Comparison of ENCODE assay signal across 15 cellular contexts in genomic region chr2:135980450-135981080, GRCh38. TPM values are rescaled to one million over a fixed set of nuclear protein-coding genes. Genes with fewer than 3 reads are reported as not detected.
A peak's percentile ranks its signal among the peaks of the same experiment; 100 is the strongest.
DNase-seq lines count a peak whose midpoint lies in the region; ATAC-seq, FAIRE-seq and TF ChIP-seq lines count a peak whose summit lies in the region.
"Had no signal": no experiment of that assay in that cellular context is flagged by ENCODE, and none has a peak within 500 bp of the region (broad histone marks: within the 10 kb centered on the region; RNA-seq: fewer than 3 reads in every experiment).

No MANE protein-coding gene starts in this region.

- no peak for TF ChIP-seq RAD21 in GM12878 (IDR thresholded peaks at IDR 0.05; ENCODE audit: insufficient read depth, low read depth, low read length)

- H3K36me3 Mint-ChIP-seq in activated T-cell treated with anti-CD3 and anti-CD28 coated beads, Interleukin-2, amount 50 U/mL, for 24 hours (ENCODE audit: low read depth), result peaks cover 85% of the 10 kb centered on the region

- H3K9me3 Mint-ChIP-seq in activated T-cell treated with anti-CD3 and anti-CD28 coated beads, Interleukin-2, amount 50 U/mL, for 24 hours, result no peaks in the 10 kb centered on the region

- peaks cover 0 to 9% of the 10 kb centered on the region in 2 experiments; a peak in 2 of 4 replicates for H3K36me3 ChIP-seq in GM12878 (ENCODE audit: control insufficient read depth in 2 of 2, insufficient read depth in 2 of 2, low read length in 1 of 2)
- H3K36me3 ChIP-seq in skeletal muscle satellite cell (ENCODE audit: insufficient read depth, low read length), result peaks cover 50% of the 10 kb centered on the region

- no peak for TF ChIP-seq CTCF in GM12878 (IDR thresholded peaks at IDR 0.05 in 2 of 3, conservative IDR thresholded peaks at IDR 0.05 in 1 of 3; ENCODE audit: control insufficient read depth in 2 of 3, extremely low read depth in 1 of 3, insufficient read depth in 1 of 3, low read depth in 3 of 3, low read length in 3 of 3)

- FAIRE-seq in GM12878 (lab: Jason Lieb, UNC), result no peak
- FAIRE-seq: islet of Langerhans had no signal

- SMC1A ChIA-PET in GM12878 (lab: Charles Lee; ENCODE audit: uncharacterized antibody, unreplicated experiment), result interaction anchor here (1.0 to 15.2 kb wide), 26 partner anchors 8 to 404 kb away, joined by 3 to 153 read pairs (median 8); no protein-coding TSS in a partner anchor

- DNase-seq in activated T-cell treated with anti-CD3 and anti-CD28 coated beads, Interleukin-2, amount 50 U/mL, for 24 hours, result no peak
- DNase-seq in activated T-cell treated with anti-CD3 and anti-CD28 coated beads, Interleukin-2, amount 50 U/mL, for 1 hour, result no peak
- DNase-seq in NOMO-1 treated with DMSO at 0.1 percent for 48 hours (lab: John Stamatoyannopoulos, UW; ENCODE audit: unreplicated experiment) (peak; percentile 88), GM12878 (ENCODE audit: low read depth, low spot score) (peak; percentile 41), NCI-H510A (lab: John Stamatoyannopoulos, UW) (no peak)
- DNase-seq in stimulated activated CD8-positive, alpha-beta memory T cell treated with anti-CD3 and anti-CD28 coated beads, Interleukin-4, amount 100 ng/mL, for 48 hours, result no peak
- DNase-seq: adrenal gland, MM.1S, Right ventricle myocardium superior, upper lobe of right lung had no signal

- H3K9ac ChIP-seq in GM12878 (ENCODE audit: control insufficient read depth, insufficient read depth, low read length), result no peak overlapping the region
- no peak overlapping the region for H3K9ac ChIP-seq in skeletal muscle satellite cell (ENCODE audit: low read depth, low read length)

- H3K4me3 ChIP-seq in GM12878, result peak overlapping the region; percentile 2; the same call in 1 of the 2 replicates
- H3K4me3 ChIP-seq in skeletal muscle satellite cell (ENCODE audit: low read length), result no peak overlapping the region
- H3K4me3 ChIP-seq: adrenal gland, coronary artery, skin epidermis, upper lobe of right lung had no signal

- H3K27ac Mint-ChIP-seq in activated T-cell treated with anti-CD3 and anti-CD28 coated beads, Interleukin-2, amount 50 U/mL, for 24 hours, result peak overlapping the region; percentile 38

- H3K27me3 ChIP-seq in GM12878 (replicated peaks in 1 of 2; ENCODE audit: control insufficient read depth in 2 of 2, insufficient read depth in 2 of 2, low read length in 1 of 2) (no peaks in the 10 kb centered on the region), skeletal muscle satellite cell (ENCODE audit: control insufficient read depth, insufficient read depth, low read length) (no peaks in the 10 kb centered on the region)
- H3K27me3 ChIP-seq: adrenal gland, upper lobe of right lung had no signal

- peaks cover 47% of the 10 kb centered on the region for H3K79me2 ChIP-seq in GM12878 (ENCODE audit: control insufficient read depth, insufficient read depth, low read length)

- no peaks in the 10 kb centered on the region; the same call in 1 of the 2 replicates for H4K20me1 ChIP-seq in GM12878 (ENCODE audit: control insufficient read depth, insufficient read depth)

- H3K27ac ChIP-seq in GM12878 (ENCODE audit: control insufficient read depth, insufficient read depth), result peak overlapping the region; percentile 24; the same call in 1 of the 2 replicates
- H3K27ac ChIP-seq: adrenal gland, coronary artery, upper lobe of right lung had no signal

- peaks cover 12% of the 10 kb centered on the region for H3K4me1 ChIP-seq in GM12878 (ENCODE audit: control insufficient read depth, insufficient read depth, low read length)
- H3K4me1 ChIP-seq in skeletal muscle satellite cell (ENCODE audit: control insufficient read depth, insufficient read depth, low read length), result peaks cover 20% of the 10 kb centered on the region

- intact Hi-C loops in GM12878 (cut with micrococcal nuclease; ENCODE audit: unreplicated experiment), result loop anchor here (5.0 kb wide), 2 partner anchors 63 to 152 kb away; no protein-coding TSS in a partner anchor

- CTCF ChIA-PET in GM12878 (lab: Yijun Ruan, JAX), result interaction anchor here (0.6 to 2.8 kb wide), 7 partner anchors 14 to 402 kb away, joined by 3 to 9 read pairs (median 3); no protein-coding TSS in a partner anchor

- H3K9me3 ChIP-seq in GM12878 (replicated peaks; ENCODE audit: control insufficient read depth, insufficient read depth, low read length) (no peaks in the 10 kb centered on the region), skeletal muscle satellite cell (replicated peaks; ENCODE audit: low read length) (no peaks in the 10 kb centered on the region)
- H3K9me3 ChIP-seq: adrenal gland, upper lobe of right lung had no signal

- no peak overlapping the region for H3K4me3 Mint-ChIP-seq in activated T-cell treated with anti-CD3 and anti-CD28 coated beads, Interleukin-2, amount 50 U/mL, for 24 hours

- POLR2A ChIA-PET in GM12878 (lab: Charles Lee), result interaction anchor here (1.5 to 8.9 kb wide), 5 partner anchors 35 to 138 kb away, joined by 5 to 68 read pairs (median 6); no protein-coding TSS in a partner anchor

- H2AFZ ChIP-seq in GM12878 (ENCODE audit: control insufficient read depth, low read depth, low read length), result no peak overlapping the region

- peaks cover 63% of the 10 kb centered on the region for H3K4me1 Mint-ChIP-seq in activated T-cell treated with anti-CD3 and anti-CD28 coated beads, Interleukin-2, amount 50 U/mL, for 24 hours (ENCODE audit: low read depth)

- no peaks in the 10 kb centered on the region for H3K27me3 Mint-ChIP-seq in activated T-cell treated with anti-CD3 and anti-CD28 coated beads, Interleukin-2, amount 50 U/mL, for 24 hours

- TF ChIP-seq EP300 in GM12878 (IDR thresholded peaks at IDR 0.05; ENCODE audit: borderline replicate concordance in 1 of 2, control insufficient read depth in 1 of 2, low read depth in 2 of 2, low read length in 2 of 2), result peak; percentile 52 to 68; a peak in 2 of 4 replicates

- in situ Hi-C loops in GM12878 (cut with MboI), result no loop called here

- RAD21 ChIA-PET in GM12878 (lab: Charles Lee; ENCODE audit: unreplicated experiment), result interaction anchor here (0.7 to 3.7 kb wide), 13 partner anchors 18 to 404 kb away, joined by 3 to 19 read pairs (median 5); no protein-coding TSS in a partner anchor

- peak; percentile 30 for ATAC-seq in GM12878
- no peak for ATAC-seq in GM18858 (IDR thresholded peaks at IDR 0.05; ENCODE audit: unreplicated experiment)
- ATAC-seq: upper lobe of right lung had no signal

- no TSS peak for BruUV-seq in GM12878 (replicated peaks; lab: Mats Ljungman, UMichigan)

- TF ChIP-seq POLR2A in GM12878 (IDR thresholded peaks at IDR 0.05; ENCODE audit: low read depth, low read length), result no peak

- 2% methylated on average over 5 of the region's 5 CpGs for WGBS in GM12878 (ENCODE audit: insufficient coverage, insufficient replicate concordance, low lambda C conversion rate, missing lambda C conversion rate)

- H3K4me2 ChIP-seq in GM12878 (ENCODE audit: control insufficient read depth, insufficient read depth) (peak overlapping the region; percentile 40), skeletal muscle satellite cell (ENCODE audit: low read length) (peak overlapping the region; percentile 3)

TF ChIP-seq in GM12878, 131 proteins besides CTCF, POLR2A, EP300 and RAD21 (continues in another document):
- TF ChIP-seq RFX5 (IDR thresholded peaks at IDR 0.05; ENCODE audit: low read depth, low read length) (no peak), PML (IDR thresholded peaks at IDR 0.05; ENCODE audit: low read length) (no peak), NR2C1 (IDR thresholded peaks at IDR 0.05) (no peak), CHD2 (IDR thresholded peaks at IDR 0.05; ENCODE audit: borderline replicate concordance, low read depth, low read length) (no peak), RELA (IDR thresholded peaks at IDR 0.05; ENCODE audit: borderline replicate concordance, partially characterized antibody) (no peak), ZZZ3 (IDR thresholded peaks at IDR 0.05; ENCODE audit: control insufficient read depth, insufficient read length, low read depth) (no peak), IRF4 (IDR thresholded peaks at IDR 0.05; ENCODE audit: low read depth, low read length) (no peak), STAT3 (IDR thresholded peaks at IDR 0.05; ENCODE audit: low read depth, low read length) (no peak), GABPA (IDR thresholded peaks at IDR 0.05; ENCODE audit: low read depth) (no peak), SIN3A (IDR thresholded peaks at IDR 0.05; ENCODE audit: low read depth, low read length) (no peak)

RNA-seq across cellular contexts. Expression of gene DARS1, which starts 4.9 kb away (rescaled TPM):
- total RNA-seq in GM12878 (2013; cell fraction: nucleolus; rRNA removed), result 304 and 337 TPM in 2 replicates
- total RNA-seq in GM12878 (2014; rRNA removed), result 91.0 and 119 TPM in 2 replicates
- total RNA-seq in GM12878 (2014; rRNA removed; fragmentation: Illumina TruSeq; extraction: Trizol), result 136 and 141 TPM in 2 replicates
- total RNA-seq in GM12878 (2021), result 102 and 105 TPM in 2 replicates
- polyA plus RNA-seq in GM12878 (2011; ENCODE audit: low read depth), result 95.7 TPM
- 387 and 495 TPM in 2 replicates for polyA plus RNA-seq in GM12878 (2011; rRNA removed)
- 119 and 126 TPM in 2 replicates for polyA plus RNA-seq in GM12878 (2011; cell fraction: cytosol; rRNA removed)
- polyA plus RNA-seq in GM12878 (2011; cell fraction: nucleus; rRNA removed), result 126 and 130 TPM in 2 replicates
- 95.1 and 139 TPM in 2 replicates for polyA plus RNA-seq in GM12878 (2012)
- polyA plus RNA-seq in GM12878 (2014; fragmentation: Illumina TruSeq; extraction: Trizol), result 155 and 196 TPM in 2 replicates
- 100 to 1,000 TPM; 102 to 134 TPM for polyA plus RNA-seq in GM12878 (2014; fragmentation: Nextera tagmentation; extraction: Ambion mirVana)
- 79.7 and 93.1 TPM in 2 replicates for polyA plus RNA-seq in GM12878 (2014; rRNA removed)
- 100 to 1,000 TPM; 171 to 187 TPM for polyA plus RNA-seq in GM12878 (2016; fragmentation: Nextera tagmentation; extraction: Ambion mirVana)
- 158 and 297 TPM in 2 replicates for polyA minus RNA-seq in GM12878 (2011; rRNA and poly(A)+ RNA removed)
- 46.1 and 75.2 TPM in 2 replicates for polyA minus RNA-seq in GM12878 (2011; cell fraction: cytosol; rRNA and poly(A)+ RNA removed)
- polyA minus RNA-seq in GM12878 (2011; cell fraction: nucleus; rRNA and poly(A)+ RNA removed), result 43.8 and 61.5 TPM in 2 replicates
- total RNA-seq in skeletal muscle satellite cell (2012; rRNA removed), result 120 and 143 TPM in 2 replicates

Comparison
In these comparisons a context has a peak if more than half of its experiments do, and no peak if none do; other contexts are left out.
1. DNase-seq: peak in NOMO-1 treated with DMSO at 0.1 percent for 48 hours (single experiment) and GM12878 (single experiment); none in activated T-cell treated with anti-CD3 and anti-CD28 coated beads, Interleukin-2, amount 50 U/mL, for 24 hours (single experiment), activated T-cell treated with anti-CD3 and anti-CD28 coated beads, Interleukin-2, amount 50 U/mL, for 1 hour (single experiment), stimulated activated CD8-positive, alpha-beta memory T cell treated with anti-CD3 and anti-CD28 coated beads, Interleukin-4, amount 100 ng/mL, for 48 hours (single experiment) and NCI-H510A (single experiment).